ENCODE assay signal across 2 cellular contexts in genomic region chr1:202054673-202055072, GRCh38. TPM values are rescaled to one million over a fixed set of nuclear protein-coding genes. Genes with fewer than 3 reads are reported as not detected.
"Had no signal": no experiment of that assay in that cellular context is flagged by ENCODE, and none has a peak within 500 bp of the region (broad histone marks: within the 10 kb centered on the region; RNA-seq: fewer than 3 reads in every experiment).

No MANE protein-coding gene starts in this region.

RNA-seq across cellular contexts. Expression of gene ELF3, which starts 44.3 kb away (rescaled TPM):
- total RNA-seq: skeletal muscle tissue had no signal
- polyA plus RNA-seq: naive thymus-derived CD8-positive, alpha-beta T cell had no signal
